In genomic region chr16:23607740-23608139, GRCh38 we compare ENCODE assay signal across 2 cellular contexts.
TF ChIP-seq lines count a peak whose summit lies in the region.

No MANE protein-coding gene starts in this region.

TF ChIP-seq in SK-N-SH, 30 proteins besides CTCF, POLR2A, EP300 and RAD21:
- TF ChIP-seq ZBTB33 (IDR thresholded peaks at IDR 0.05; ENCODE audit: borderline replicate concordance, low read depth) (no peak), RXRA (IDR thresholded peaks at IDR 0.05; ENCODE audit: borderline replicate concordance, low read depth) (no peak), NFIC (IDR thresholded peaks at IDR 0.05; ENCODE audit: borderline replicate concordance) (no peak), FOXM1 (IDR thresholded peaks at IDR 0.05; ENCODE audit: low read depth) (no peak), GATA2 (CRISPR knock-in tag; IDR thresholded peaks at IDR 0.05) (no peak), GABPA (IDR thresholded peaks at IDR 0.05; ENCODE audit: low read depth) (no peak)
TF ChIP-seq in SK-N-SH: peak in this region for 0.

TF ChIP-seq in SK-N-SH treated with all-trans-retinoic acid at 6 μM for 48 hours, 23 proteins besides CTCF, POLR2A, EP300 and RAD21:
- TF ChIP-seq, protein P1, sequence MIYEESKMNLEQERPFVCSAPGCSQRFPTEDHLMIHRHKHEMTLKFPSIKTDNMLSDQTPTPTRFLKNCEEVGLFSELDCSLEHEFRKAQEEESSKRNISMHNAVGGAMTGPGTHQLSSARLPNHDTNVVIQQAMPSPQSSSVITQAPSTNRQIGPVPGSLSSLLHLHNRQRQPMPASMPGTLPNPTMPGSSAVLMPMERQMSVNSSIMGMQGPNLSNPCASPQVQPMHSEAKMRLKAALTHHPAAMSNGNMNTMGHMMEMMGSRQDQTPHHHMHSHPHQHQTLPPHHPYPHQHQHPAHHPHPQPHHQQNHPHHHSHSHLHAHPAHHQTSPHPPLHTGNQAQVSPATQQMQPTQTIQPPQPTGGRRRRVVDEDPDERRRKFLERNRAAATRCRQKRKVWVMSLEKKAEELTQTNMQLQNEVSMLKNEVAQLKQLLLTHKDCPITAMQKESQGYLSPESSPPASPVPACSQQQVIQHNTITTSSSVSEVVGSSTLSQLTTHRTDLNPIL (CRISPR knock-in tag; IDR thresholded peaks at IDR 0.05; ENCODE audit: low read depth): no peak
- TF ChIP-seq TCF4 (CRISPR knock-in tag; IDR thresholded peaks at IDR 0.05; ENCODE audit: borderline replicate concordance) (no peak), OSR1 (CRISPR knock-in tag; IDR thresholded peaks at IDR 0.05) (no peak)
